Comparison of ENCODE assay signal across 12 cellular contexts in the genomic region with DNA sequence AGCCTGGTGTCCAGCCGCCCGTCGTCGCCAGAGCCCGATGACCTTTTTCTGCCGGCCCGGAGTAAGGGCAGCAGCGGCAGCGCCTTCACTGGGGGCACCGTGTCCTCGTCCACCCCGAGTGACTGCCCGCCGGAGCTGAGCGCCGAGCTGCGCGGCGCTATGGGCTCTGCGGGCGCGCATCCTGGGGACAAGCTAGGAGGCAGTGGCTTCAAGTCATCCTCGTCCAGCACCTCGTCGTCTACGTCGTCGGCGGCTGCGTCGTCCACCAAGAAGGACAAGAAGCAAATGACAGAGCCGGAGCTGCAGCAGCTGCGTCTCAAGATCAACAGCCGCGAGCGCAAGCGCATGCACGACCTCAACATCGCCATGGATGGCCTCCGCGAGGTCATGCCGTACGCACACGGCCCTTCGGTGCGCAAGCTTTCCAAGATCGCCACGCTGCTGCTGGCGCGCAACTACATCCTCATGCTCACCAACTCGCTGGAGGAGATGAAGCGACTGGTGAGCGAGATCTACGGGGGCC. TPM values are rescaled to one million over a fixed set of nuclear protein-coding genes. Genes with fewer than 3 reads are reported as not detected.
DNase-seq lines count a peak whose midpoint lies in the region; ATAC-seq and TF ChIP-seq lines count a peak whose summit lies in the region.
"Had no signal": no experiment of that assay in that cellular context is flagged by ENCODE, and none has a peak within 500 bp of the region (broad histone marks: within the 10 kb centered on the region; RNA-seq: fewer than 3 reads in every experiment).

No MANE protein-coding gene starts in this region.

- TF ChIP-seq CTCF in CD4-positive, alpha-beta T cell (IDR thresholded peaks at IDR 0.05), result no peak
- no peak for TF ChIP-seq CTCF in cardiac fibroblast (IDR thresholded peaks at IDR 0.05; ENCODE audit: low read depth, low read length)

- H3K36me3 ChIP-seq in H7 (replicated peaks; ENCODE audit: control insufficient read depth, insufficient read depth, low read length), result no peaks in the 10 kb centered on the region

- no peaks in the 10 kb centered on the region for H3K9me3 Mint-ChIP-seq in CD4-positive, alpha-beta T cell
- no peaks in the 10 kb centered on the region for H3K9me3 Mint-ChIP-seq in natural killer cell treated with Interleukin-12 subunit alpha and Interleukin-12 subunit beta and Interleukin-15 and Interleukin-18, amount 100 ng/mL, for 72 hours
- H3K9me3 Mint-ChIP-seq: activated T-helper 2 cell treated with anti-CD3 and anti-CD28 coated beads, Interferon-gamma antibody, Interleukin-2, Interleukin-4, amounts not matched to agents 10 μg/mL and 5 μg/mL and 100 μg/mL, durations not matched to agents 14 hours and 24 hours and 36 hours had no signal

- H3K4me1 Mint-ChIP-seq in CD4-positive, alpha-beta T cell (ENCODE audit: low read depth), result peaks cover 59% of the 10 kb centered on the region
- H3K4me1 Mint-ChIP-seq in natural killer cell treated with Interleukin-12 subunit alpha and Interleukin-12 subunit beta and Interleukin-15 and Interleukin-18, amount 100 ng/mL, for 72 hours (ENCODE audit: low read depth in 2 of 2), result peaks cover 42 to 44% of the 10 kb centered on the region in 2 donors

- no peak for DNase-seq in CD4-positive, alpha-beta T cell
- DNase-seq in H7 (peak; percentile 75), cardiac fibroblast (ENCODE audit: low read depth in 2 of 2) (peak; percentile 14 to 39), GDM1 (lab: John Stamatoyannopoulos, UW) (no peak), Right ventricle myocardium superior (no peak), NCI-H774 (lab: John Stamatoyannopoulos, UW) (no peak)
- DNase-seq in natural killer cell treated with Interleukin-12 subunit alpha and Interleukin-12 subunit beta and Interleukin-15 and Interleukin-18, amount 100 ng/mL, for 72 hours (ENCODE audit: low spot score), result no peak
- no peak for DNase-seq in stimulated activated naive CD4-positive, alpha-beta T cell treated with Interleukin-2 at 50 U/mL for 16 hours (lab: John Stamatoyannopoulos, UW)
- DNase-seq: DMS79, NCI-H1417 treated with DMSO at 0.1 percent for 48 hours, T-helper 9 cell had no signal

- H3K9me3 ChIP-seq in CD4-positive, alpha-beta T cell (ENCODE audit: control insufficient read depth, low read length), result no peaks in the 10 kb centered on the region

- peaks cover 98% of the 10 kb centered on the region for H3K27me3 ChIP-seq in CD4-positive, alpha-beta T cell (ENCODE audit: control insufficient read depth, insufficient read depth, low read length)
- H3K27me3 ChIP-seq in H7 (ENCODE audit: control insufficient read depth, insufficient read depth, low read length), result peaks cover 99% of the 10 kb centered on the region

- no peak overlapping the region for H3K27ac Mint-ChIP-seq in CD4-positive, alpha-beta T cell
- peak overlapping the region in 1 of 2 donors; percentile 57 for H3K27ac Mint-ChIP-seq in natural killer cell treated with Interleukin-12 subunit alpha and Interleukin-12 subunit beta and Interleukin-15 and Interleukin-18, amount 100 ng/mL, for 72 hours
- H3K27ac Mint-ChIP-seq: activated T-helper 2 cell treated with anti-CD3 and anti-CD28 coated beads, Interferon-gamma antibody, Interleukin-2, Interleukin-4, amounts not matched to agents 10 μg/mL and 5 μg/mL and 100 μg/mL, durations not matched to agents 14 hours and 24 hours and 36 hours had no signal

- intact Hi-C loops in CD4-positive, alpha-beta T cell (cut with DNase I, micrococcal nuclease), result no loop called here
- intact Hi-C loops in Right ventricle myocardium superior (cut with DNase I), result no loop called here

- H3K27me3 Mint-ChIP-seq in CD4-positive, alpha-beta T cell, result peaks cover 89% of the 10 kb centered on the region
- peaks cover 40 to 58% of the 10 kb centered on the region in 2 donors for H3K27me3 Mint-ChIP-seq in natural killer cell treated with Interleukin-12 subunit alpha and Interleukin-12 subunit beta and Interleukin-15 and Interleukin-18, amount 100 ng/mL, for 72 hours

- POLR2A ChIA-PET in CD4-positive, alpha-beta T cell (lab: Charles Lee), result no interaction called here

- CTCF ChIA-PET in CD4-positive, alpha-beta T cell (lab: Charles Lee), result no interaction called here

- H3K27ac ChIP-seq in CD4-positive, alpha-beta T cell (ENCODE audit: low read depth, low read length), result no peak overlapping the region

- peak overlapping the region; percentile 15 for H3K4me3 Mint-ChIP-seq in CD4-positive, alpha-beta T cell
- peak overlapping the region; percentile 58 for H3K4me3 Mint-ChIP-seq in natural killer cell treated with Interleukin-12 subunit alpha and Interleukin-12 subunit beta and Interleukin-15 and Interleukin-18, amount 100 ng/mL, for 72 hours

- no peaks in the 10 kb centered on the region for H3K36me3 Mint-ChIP-seq in CD4-positive, alpha-beta T cell (ENCODE audit: low read depth)
- H3K36me3 Mint-ChIP-seq in natural killer cell treated with Interleukin-12 subunit alpha and Interleukin-12 subunit beta and Interleukin-15 and Interleukin-18, amount 100 ng/mL, for 72 hours, result no peaks in the 10 kb centered on the region

- no peak for ATAC-seq in CD4-positive, alpha-beta T cell (ENCODE audit: poor library complexity)
- ATAC-seq in natural killer cell treated with Interleukin-12 subunit alpha and Interleukin-12 subunit beta and Interleukin-15 and Interleukin-18, amount 100 ng/mL, for 72 hours, result no peak
- ATAC-seq in Right ventricle myocardium superior (ENCODE audit: poor library complexity), result no peak

- H3K4me3 ChIP-seq in H7 (ENCODE audit: insufficient read depth, low read depth, low read length), result no peak overlapping the region
- H3K4me3 ChIP-seq in cardiac fibroblast (replicated peaks in 1 of 2; ENCODE audit: low read depth in 2 of 2, low read length in 2 of 2), result no peak overlapping the region

RNA-seq across cellular contexts. Expression of a gene that starts 1.2 kb away (rescaled TPM):
- total RNA-seq in CD4-positive, alpha-beta T cell, result not detected
- total RNA-seq in H7 (2014; rRNA removed; shearing (Covaris generic)), result 0.17 and 0.67 TPM in 2 replicates
- not detected for total RNA-seq in natural killer cell treated with Interleukin-12 subunit alpha and Interleukin-12 subunit beta and Interleukin-15 and Interleukin-18, amount 100 ng/mL, for 72 hours
- total RNA-seq in Right ventricle myocardium superior, result not detected
- total RNA-seq: activated T-helper 2 cell treated with anti-CD3 and anti-CD28 coated beads, Interferon-gamma antibody, Interleukin-2, Interleukin-4, amounts not matched to agents 10 μg/mL and 5 μg/mL and 100 μg/mL, durations not matched to agents 14 hours and 24 hours and 36 hours had no signal

RNA-seq across cellular contexts. Expression of a gene that starts 43.0 kb away (rescaled TPM):
- not detected for total RNA-seq in CD4-positive, alpha-beta T cell
- total RNA-seq in H7 (2014; rRNA removed; shearing (Covaris generic)), result 0.15 and 1.2 TPM in 2 replicates
- under 1 TPM in 1 of 2 donors, not detected in 1; 0.20 TPM for total RNA-seq in natural killer cell treated with Interleukin-12 subunit alpha and Interleukin-12 subunit beta and Interleukin-15 and Interleukin-18, amount 100 ng/mL, for 72 hours
- 0.59 TPM for total RNA-seq in Right ventricle myocardium superior

Comparison
In these comparisons a context has a peak if more than half of its experiments do, and no peak if none do; other contexts are left out.
1. DNase-seq: peak in H7 (single experiment) and cardiac fibroblast (2 of 2); none in CD4-positive, alpha-beta T cell (0 of 10), natural killer cell treated with Interleukin-12 subunit alpha and Interleukin-12 subunit beta and Interleukin-15 and Interleukin-18, amount 100 ng/mL, for 72 hours (single experiment), stimulated activated naive CD4-positive, alpha-beta T cell treated with Interleukin-2 at 50 U/mL for 16 hours (single experiment), GDM1 (single experiment), Right ventricle myocardium superior (single experiment) and NCI-H774 (single experiment).